2 cellular contexts compared by ENCODE assay signal in genomic region chrX:72142094-72142843, GRCh38.
TF ChIP-seq lines count a peak whose summit lies in the region.

No MANE protein-coding gene starts in this region.

TF ChIP-seq in GM12878, 131 proteins besides CTCF, POLR2A, EP300 and RAD21 (continued from another document):
- TF ChIP-seq STAT1 (conservative IDR thresholded peaks at IDR 0.05) = no peak
- TF ChIP-seq HDAC2 (IDR thresholded peaks at IDR 0.05) = no peak
- TF ChIP-seq CHD2 (IDR thresholded peaks at IDR 0.05; ENCODE audit: borderline replicate concordance, low read depth, low read length) = no peak
- TF ChIP-seq BRCA1 (IDR thresholded peaks at IDR 0.05; ENCODE audit: low read depth, low read length) = no peak

TF ChIP-seq in WTC11, 78 proteins besides CTCF, POLR2A, EP300 and RAD21:
- TF ChIP-seq NFE2L1 (CRISPR knock-in tag; IDR thresholded peaks at IDR 0.05) (no peak), CDX4 (CRISPR knock-in tag; IDR thresholded peaks at IDR 0.05; ENCODE audit: borderline replicate concordance) (no peak), HMGA2 (CRISPR knock-in tag; IDR thresholded peaks at IDR 0.05) (no peak), NFATC4 (CRISPR knock-in tag; IDR thresholded peaks at IDR 0.05) (no peak), CREM (CRISPR knock-in tag; IDR thresholded peaks at IDR 0.05) (no peak), ZNF317 (CRISPR knock-in tag; IDR thresholded peaks at IDR 0.05; ENCODE audit: borderline replicate concordance, low read depth) (no peak), E2F1 (CRISPR knock-in tag; IDR thresholded peaks at IDR 0.05) (no peak), ATF2 (CRISPR knock-in tag; IDR thresholded peaks at IDR 0.05; ENCODE audit: borderline replicate concordance, low read depth) (no peak), RORB (CRISPR knock-in tag; IDR thresholded peaks at IDR 0.05) (no peak), NR2C2 (CRISPR knock-in tag; IDR thresholded peaks at IDR 0.05) (no peak), CBFB (CRISPR knock-in tag; IDR thresholded peaks at IDR 0.05; ENCODE audit: low read depth) (no peak), TCF7 (CRISPR knock-in tag; IDR thresholded peaks at IDR 0.05; ENCODE audit: low read depth) (no peak), EMX1 (CRISPR knock-in tag; IDR thresholded peaks at IDR 0.05) (no peak)
- TF ChIP-seq, protein P1, sequence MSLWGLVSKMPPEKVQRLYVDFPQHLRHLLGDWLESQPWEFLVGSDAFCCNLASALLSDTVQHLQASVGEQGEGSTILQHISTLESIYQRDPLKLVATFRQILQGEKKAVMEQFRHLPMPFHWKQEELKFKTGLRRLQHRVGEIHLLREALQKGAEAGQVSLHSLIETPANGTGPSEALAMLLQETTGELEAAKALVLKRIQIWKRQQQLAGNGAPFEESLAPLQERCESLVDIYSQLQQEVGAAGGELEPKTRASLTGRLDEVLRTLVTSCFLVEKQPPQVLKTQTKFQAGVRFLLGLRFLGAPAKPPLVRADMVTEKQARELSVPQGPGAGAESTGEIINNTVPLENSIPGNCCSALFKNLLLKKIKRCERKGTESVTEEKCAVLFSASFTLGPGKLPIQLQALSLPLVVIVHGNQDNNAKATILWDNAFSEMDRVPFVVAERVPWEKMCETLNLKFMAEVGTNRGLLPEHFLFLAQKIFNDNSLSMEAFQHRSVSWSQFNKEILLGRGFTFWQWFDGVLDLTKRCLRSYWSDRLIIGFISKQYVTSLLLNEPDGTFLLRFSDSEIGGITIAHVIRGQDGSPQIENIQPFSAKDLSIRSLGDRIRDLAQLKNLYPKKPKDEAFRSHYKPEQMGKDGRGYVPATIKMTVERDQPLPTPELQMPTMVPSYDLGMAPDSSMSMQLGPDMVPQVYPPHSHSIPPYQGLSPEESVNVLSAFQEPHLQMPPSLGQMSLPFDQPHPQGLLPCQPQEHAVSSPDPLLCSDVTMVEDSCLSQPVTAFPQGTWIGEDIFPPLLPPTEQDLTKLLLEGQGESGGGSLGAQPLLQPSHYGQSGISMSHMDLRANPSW (CRISPR knock-in tag; conservative IDR thresholded peaks at IDR 0.05; ENCODE audit: low read depth) = no peak
- TF ChIP-seq, protein P2, sequence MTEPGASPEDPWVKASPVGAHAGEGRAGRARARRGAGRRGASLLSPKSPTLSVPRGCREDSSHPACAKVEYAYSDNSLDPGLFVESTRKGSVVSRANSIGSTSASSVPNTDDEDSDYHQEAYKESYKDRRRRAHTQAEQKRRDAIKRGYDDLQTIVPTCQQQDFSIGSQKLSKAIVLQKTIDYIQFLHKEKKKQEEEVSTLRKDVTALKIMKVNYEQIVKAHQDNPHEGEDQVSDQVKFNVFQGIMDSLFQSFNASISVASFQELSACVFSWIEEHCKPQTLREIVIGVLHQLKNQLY (CRISPR knock-in tag; IDR thresholded peaks at IDR 0.05) = no peak
- TF ChIP-seq, protein P3, sequence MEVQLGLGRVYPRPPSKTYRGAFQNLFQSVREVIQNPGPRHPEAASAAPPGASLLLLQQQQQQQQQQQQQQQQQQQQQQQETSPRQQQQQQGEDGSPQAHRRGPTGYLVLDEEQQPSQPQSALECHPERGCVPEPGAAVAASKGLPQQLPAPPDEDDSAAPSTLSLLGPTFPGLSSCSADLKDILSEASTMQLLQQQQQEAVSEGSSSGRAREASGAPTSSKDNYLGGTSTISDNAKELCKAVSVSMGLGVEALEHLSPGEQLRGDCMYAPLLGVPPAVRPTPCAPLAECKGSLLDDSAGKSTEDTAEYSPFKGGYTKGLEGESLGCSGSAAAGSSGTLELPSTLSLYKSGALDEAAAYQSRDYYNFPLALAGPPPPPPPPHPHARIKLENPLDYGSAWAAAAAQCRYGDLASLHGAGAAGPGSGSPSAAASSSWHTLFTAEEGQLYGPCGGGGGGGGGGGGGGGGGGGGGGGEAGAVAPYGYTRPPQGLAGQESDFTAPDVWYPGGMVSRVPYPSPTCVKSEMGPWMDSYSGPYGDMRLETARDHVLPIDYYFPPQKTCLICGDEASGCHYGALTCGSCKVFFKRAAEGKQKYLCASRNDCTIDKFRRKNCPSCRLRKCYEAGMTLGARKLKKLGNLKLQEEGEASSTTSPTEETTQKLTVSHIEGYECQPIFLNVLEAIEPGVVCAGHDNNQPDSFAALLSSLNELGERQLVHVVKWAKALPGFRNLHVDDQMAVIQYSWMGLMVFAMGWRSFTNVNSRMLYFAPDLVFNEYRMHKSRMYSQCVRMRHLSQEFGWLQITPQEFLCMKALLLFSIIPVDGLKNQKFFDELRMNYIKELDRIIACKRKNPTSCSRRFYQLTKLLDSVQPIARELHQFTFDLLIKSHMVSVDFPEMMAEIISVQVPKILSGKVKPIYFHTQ (CRISPR knock-in tag; IDR thresholded peaks at IDR 0.05) = no peak
- TF ChIP-seq, protein P4, sequence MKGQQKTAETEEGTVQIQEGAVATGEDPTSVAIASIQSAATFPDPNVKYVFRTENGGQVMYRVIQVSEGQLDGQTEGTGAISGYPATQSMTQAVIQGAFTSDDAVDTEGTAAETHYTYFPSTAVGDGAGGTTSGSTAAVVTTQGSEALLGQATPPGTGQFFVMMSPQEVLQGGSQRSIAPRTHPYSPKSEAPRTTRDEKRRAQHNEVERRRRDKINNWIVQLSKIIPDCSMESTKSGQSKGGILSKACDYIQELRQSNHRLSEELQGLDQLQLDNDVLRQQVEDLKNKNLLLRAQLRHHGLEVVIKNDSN (CRISPR knock-in tag; IDR thresholded peaks at IDR 0.05) = no peak
- TF ChIP-seq, protein P5, sequence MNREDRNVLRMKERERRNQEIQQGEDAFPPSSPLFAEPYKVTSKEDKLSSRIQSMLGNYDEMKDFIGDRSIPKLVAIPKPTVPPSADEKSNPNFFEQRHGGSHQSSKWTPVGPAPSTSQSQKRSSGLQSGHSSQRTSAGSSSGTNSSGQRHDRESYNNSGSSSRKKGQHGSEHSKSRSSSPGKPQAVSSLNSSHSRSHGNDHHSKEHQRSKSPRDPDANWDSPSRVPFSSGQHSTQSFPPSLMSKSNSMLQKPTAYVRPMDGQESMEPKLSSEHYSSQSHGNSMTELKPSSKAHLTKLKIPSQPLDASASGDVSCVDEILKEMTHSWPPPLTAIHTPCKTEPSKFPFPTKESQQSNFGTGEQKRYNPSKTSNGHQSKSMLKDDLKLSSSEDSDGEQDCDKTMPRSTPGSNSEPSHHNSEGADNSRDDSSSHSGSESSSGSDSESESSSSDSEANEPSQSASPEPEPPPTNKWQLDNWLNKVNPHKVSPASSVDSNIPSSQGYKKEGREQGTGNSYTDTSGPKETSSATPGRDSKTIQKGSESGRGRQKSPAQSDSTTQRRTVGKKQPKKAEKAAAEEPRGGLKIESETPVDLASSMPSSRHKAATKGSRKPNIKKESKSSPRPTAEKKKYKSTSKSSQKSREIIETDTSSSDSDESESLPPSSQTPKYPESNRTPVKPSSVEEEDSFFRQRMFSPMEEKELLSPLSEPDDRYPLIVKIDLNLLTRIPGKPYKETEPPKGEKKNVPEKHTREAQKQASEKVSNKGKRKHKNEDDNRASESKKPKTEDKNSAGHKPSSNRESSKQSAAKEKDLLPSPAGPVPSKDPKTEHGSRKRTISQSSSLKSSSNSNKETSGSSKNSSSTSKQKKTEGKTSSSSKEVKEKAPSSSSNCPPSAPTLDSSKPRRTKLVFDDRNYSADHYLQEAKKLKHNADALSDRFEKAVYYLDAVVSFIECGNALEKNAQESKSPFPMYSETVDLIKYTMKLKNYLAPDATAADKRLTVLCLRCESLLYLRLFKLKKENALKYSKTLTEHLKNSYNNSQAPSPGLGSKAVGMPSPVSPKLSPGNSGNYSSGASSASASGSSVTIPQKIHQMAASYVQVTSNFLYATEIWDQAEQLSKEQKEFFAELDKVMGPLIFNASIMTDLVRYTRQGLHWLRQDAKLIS (CRISPR knock-in tag; IDR thresholded peaks at IDR 0.05; ENCODE audit: borderline replicate concordance) = no peak
- TF ChIP-seq, protein P6, sequence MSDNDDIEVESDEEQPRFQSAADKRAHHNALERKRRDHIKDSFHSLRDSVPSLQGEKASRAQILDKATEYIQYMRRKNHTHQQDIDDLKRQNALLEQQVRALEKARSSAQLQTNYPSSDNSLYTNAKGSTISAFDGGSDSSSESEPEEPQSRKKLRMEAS (CRISPR knock-in tag; IDR thresholded peaks at IDR 0.05) = no peak
